1 cellular context compared by ENCODE assay signal in genomic region chr17:74904687-74905409, GRCh38.
TF ChIP-seq lines count a peak whose summit lies in the region.

No MANE protein-coding gene starts in this region.

TF ChIP-seq in K562, 482 proteins besides CTCF, POLR2A, EP300 and RAD21:
- no peak for TF ChIP-seq HNRNPL (IDR thresholded peaks at IDR 0.05; ENCODE audit: low read depth, low read length)
- peak; percentile 55 for TF ChIP-seq ZFP36 (IDR thresholded peaks at IDR 0.05; ENCODE audit: low read depth, low read length, partially characterized antibody)
- TF ChIP-seq RBM25 (IDR thresholded peaks at IDR 0.05; ENCODE audit: low read depth, low read length, severe bottlenecking) = peak; percentile 61
- peak; percentile 50; the same call in 1 of the 2 replicates for TF ChIP-seq BCOR (IDR thresholded peaks at IDR 0.05)
